Comparison of ENCODE assay signal across 8 cellular contexts in genomic region chrX:45070116-45071007, GRCh38.
A peak's percentile ranks its signal among the peaks of the same experiment; 100 is the strongest.
DNase-seq lines count a peak whose midpoint lies in the region; FAIRE-seq and TF ChIP-seq lines count a peak whose summit lies in the region.

No MANE protein-coding gene starts in this region.

- H3K4me1 ChIP-seq in ascending aorta = peaks cover 0 to 4% of the 10 kb centered on the region in 2 donors

- no peaks in the 10 kb centered on the region for H3K27me3 ChIP-seq in ascending aorta

- FAIRE-seq in D721Med (lab: Jason Lieb, UNC) = peak; percentile 85

- H3K36me3 ChIP-seq in ascending aorta = peaks cover 3 to 17% of the 10 kb centered on the region in 2 donors

- H3K27ac ChIP-seq in ascending aorta = no peak overlapping the region

- DNase-seq in D721Med (ENCODE audit: insufficient read length, low spot score) (no peak), GM20000 (ENCODE audit: low spot score) (peak; percentile 3), NCI-H446 treated with DMSO at 0.1 percent for 48 hours (lab: John Stamatoyannopoulos, UW) (peak; percentile 31), ascending aorta (ENCODE audit: low spot score in 2 of 2) (no peak), iPS-NIHi11 (ENCODE audit: low spot score) (peak; percentile 6), stromal cell of bone marrow (ENCODE audit: low read depth) (peak; percentile 26), NCI-H1436 treated with DMSO at 0.1 percent for 48 hours (lab: John Stamatoyannopoulos, UW) (no peak)
- no peak for DNase-seq in stimulated activated CD4-positive, alpha-beta T cell treated with anti-CD3 and anti-CD28 coated beads, Interleukin-4, amount 100 ng/mL, for 1 hour

- intact Hi-C loops in ascending aorta (cut with DNase I) = loop anchor here (2.0 kb wide), 1 partner anchor 198 kb away; the partner anchor contains the start of gene KDM6A

- peak; percentile 54 for TF ChIP-seq CTCF in D721Med (IDR thresholded peaks at IDR 0.05; ENCODE audit: insufficient read depth, missing control alignments)
- TF ChIP-seq CTCF in GM20000 (IDR thresholded peaks at IDR 0.05; ENCODE audit: extremely low read depth, missing control alignments) = peak; percentile 9
- TF ChIP-seq CTCF in ascending aorta (IDR thresholded peaks at IDR 0.05) = peak; percentile 31 to 66 (median 50)

- H3K4me3 ChIP-seq in ascending aorta = no peak overlapping the region

- H3K9me3 ChIP-seq in ascending aorta = no peaks in the 10 kb centered on the region

Comparison
In these comparisons a context has a peak if more than half of its experiments do, and no peak if none do; other contexts are left out.
1. DNase-seq: peak in GM20000 (single experiment), NCI-H446 treated with DMSO at 0.1 percent for 48 hours (single experiment), iPS-NIHi11 (single experiment) and stromal cell of bone marrow (single experiment); none in D721Med (single experiment), ascending aorta (0 of 2), NCI-H1436 treated with DMSO at 0.1 percent for 48 hours (single experiment) and stimulated activated CD4-positive, alpha-beta T cell treated with anti-CD3 and anti-CD28 coated beads, Interleukin-4, amount 100 ng/mL, for 1 hour (single experiment).
2. Peak in every context shown above with its lines, with median percentiles within 50 percentile points of each other: CTCF ChIP-seq.